10 cellular contexts compared by ENCODE assay signal in genomic region chr11:128467041-128467440, GRCh38.
DNase-seq lines count a peak whose midpoint lies in the region; ATAC-seq and TF ChIP-seq lines count a peak whose summit lies in the region.
"Had no signal": no experiment of that assay in that cellular context is flagged by ENCODE, and none has a peak within 500 bp of the region (broad histone marks: within the 10 kb centered on the region; RNA-seq: fewer than 3 reads in every experiment).

No MANE protein-coding gene starts in this region.

- no peaks in the 10 kb centered on the region for H3K9me3 Mint-ChIP-seq in natural killer cell

- no peak for TF ChIP-seq POLR2A in vagina (IDR thresholded peaks at IDR 0.05)

- TF ChIP-seq CTCF in natural killer cell (IDR thresholded peaks at IDR 0.05) (no peak), vagina (IDR thresholded peaks at IDR 0.05) (no peak)

- H3K4me1 Mint-ChIP-seq in natural killer cell: peaks cover 99% of the 10 kb centered on the region in 2 donors

- H3K4me3 Mint-ChIP-seq in natural killer cell: peak overlapping the region; percentile 35

- no peaks in the 10 kb centered on the region for H3K27me3 Mint-ChIP-seq in natural killer cell (ENCODE audit: low read depth in 2 of 2)

- H3K9me3 ChIP-seq in vagina: no peaks in the 10 kb centered on the region

- peak overlapping the region; percentile 98 to 99 for H3K27ac Mint-ChIP-seq in natural killer cell

- H3K36me3 Mint-ChIP-seq in natural killer cell: peaks cover 24% of the 10 kb centered on the region

- DNase-seq in Right ventricle myocardium superior: no peak
- no peak for DNase-seq in left cardiac atrium
- DNase-seq in natural killer cell: no peak
- no peak for DNase-seq in vagina (ENCODE audit: extremely low spot score in 2 of 2)
- DNase-seq in islet precursor cell: no peak
- no peak for DNase-seq in stimulated activated CD4-positive, alpha-beta T cell treated with anti-CD3 and anti-CD28 coated beads, Interleukin-2, amount 100 ng/mL, for 24 hours
- DNase-seq: GOT3, NCI-H345 had no signal

- H3K4me1 ChIP-seq in vagina: peaks cover 78% of the 10 kb centered on the region

- H3K4me3 ChIP-seq in vagina: no peak overlapping the region

- H3K27ac ChIP-seq in cingulate gyrus (ENCODE audit: low read depth, low read length) (peak overlapping the region; percentile 55), vagina (peak overlapping the region; percentile 86)

- H3K27me3 ChIP-seq in vagina: no peaks in the 10 kb centered on the region

- intact Hi-C loops in Right ventricle myocardium superior (cut with DNase I): loop anchor here (10.0 kb wide), 1 partner anchor 172 kb away; no protein-coding TSS in a partner anchor
- intact Hi-C loops in left cardiac atrium (cut with DNase I): loop anchor here in 1 of 2 donors (5.0 kb wide), 2 partner anchors 40 to 55 kb away; no protein-coding TSS in a partner anchor
- intact Hi-C loops in natural killer cell (cut with micrococcal nuclease): no loop called here
- intact Hi-C loops in vagina (cut with DNase I): no loop called here

- peak; percentile 6 for ATAC-seq in Right ventricle myocardium superior (ENCODE audit: poor library complexity)
- ATAC-seq in left cardiac atrium: no peak
- ATAC-seq in natural killer cell: no peak
- ATAC-seq in HG03280 (IDR thresholded peaks at IDR 0.05; ENCODE audit: unreplicated experiment): no peak

- H3K36me3 ChIP-seq in vagina: peaks cover 0 to 12% of the 10 kb centered on the region in 2 donors
